Comparison of ENCODE assay signal across 9 cellular contexts in the genomic region with DNA sequence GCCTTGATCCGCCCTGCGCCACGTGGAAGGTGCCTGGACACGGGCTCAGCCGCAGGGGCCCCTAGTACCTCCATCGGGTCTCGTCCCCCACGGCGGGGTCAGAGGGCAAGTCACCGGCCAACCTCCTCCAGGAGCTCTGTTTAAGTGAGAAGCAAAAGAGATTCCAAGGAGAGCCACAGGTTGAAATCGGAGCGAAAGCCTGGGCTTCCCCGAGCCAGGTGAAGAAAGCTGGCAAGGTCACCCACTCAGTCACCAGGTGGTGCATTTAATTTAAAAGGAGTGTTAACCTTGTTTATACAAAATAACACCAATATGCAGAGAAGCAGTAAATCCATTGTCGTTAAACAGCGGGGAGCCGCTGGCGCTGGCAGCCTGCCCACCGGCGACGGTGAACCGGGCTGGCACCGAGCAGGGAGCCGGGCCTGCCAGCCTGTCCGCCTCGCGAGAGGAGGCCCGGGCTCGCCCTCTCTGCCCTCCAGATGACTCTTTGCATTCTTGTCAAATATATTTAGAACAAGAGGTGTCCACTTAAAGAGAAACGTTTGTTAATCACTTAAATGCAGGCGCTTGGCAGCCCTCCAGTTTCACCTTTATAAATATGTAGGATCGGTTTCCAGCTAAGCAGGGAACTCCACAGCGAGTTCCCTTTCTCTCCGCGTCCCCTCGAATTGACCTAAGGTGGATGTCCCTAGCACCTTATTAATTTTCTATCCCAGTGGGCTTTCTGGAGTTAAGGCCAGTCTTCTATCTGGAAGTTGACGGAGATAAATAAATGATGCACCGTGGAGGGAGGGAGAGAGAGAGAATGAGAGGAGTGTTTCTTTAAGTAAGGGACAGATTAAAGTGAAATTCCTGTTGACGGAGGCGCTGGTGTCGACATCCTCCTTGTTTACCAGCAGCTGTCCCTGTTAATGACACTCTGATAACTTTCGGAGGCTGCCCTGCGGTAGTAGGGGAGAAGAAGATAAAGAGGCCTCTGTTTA.
DNase-seq lines count a peak whose midpoint lies in the region; ATAC-seq and TF ChIP-seq lines count a peak whose summit lies in the region.
"Had no signal": no experiment of that assay in that cellular context is flagged by ENCODE, and none has a peak within 500 bp of the region (broad histone marks: within the 10 kb centered on the region; RNA-seq: fewer than 3 reads in every experiment).

No MANE protein-coding gene starts in this region.

- H2BK12ac ChIP-seq in H9 (ENCODE audit: insufficient read length, low read depth, low read length), result no peak overlapping the region

- H2BK15ac ChIP-seq in H9 (ENCODE audit: low read depth, low read length), result no peak overlapping the region

- no peaks in the 10 kb centered on the region for H3K36me3 ChIP-seq in uterus

- H2BK120ac ChIP-seq in H9 (ENCODE audit: low read depth, low read length, poor library complexity, severe bottlenecking), result no peak overlapping the region

- H4K20me1 ChIP-seq in H9 (ENCODE audit: control insufficient read depth, insufficient read depth, insufficient read length), result no peaks in the 10 kb centered on the region

- no peak for ATAC-seq in memory B cell (ENCODE audit: low read depth)
- no peak for ATAC-seq in GM19351 (IDR thresholded peaks at IDR 0.05; ENCODE audit: unreplicated experiment)
- no peak for ATAC-seq in GM18511 (IDR thresholded peaks at IDR 0.05; ENCODE audit: unreplicated experiment)

- no peak overlapping the region for H4K8ac ChIP-seq in H9 (replicated peaks; ENCODE audit: insufficient read length, low read depth, low read length)

- H3K14ac ChIP-seq in H9 (ENCODE audit: insufficient read depth, low read length), result no peak overlapping the region

- H3K27ac Mint-ChIP-seq in H9 (no peak overlapping the region), memory B cell (no peak overlapping the region)
- H3K27ac Mint-ChIP-seq: IgD-negative memory B cell had no signal

- peaks cover 96% of the 10 kb centered on the region for H3K27me3 Mint-ChIP-seq in H9 (ENCODE audit: low read depth)
- no peaks in the 10 kb centered on the region for H3K27me3 Mint-ChIP-seq in memory B cell

- DNase-seq in H9 (peak; percentile 52), NCI-H2196 treated with DMSO at 0.1 percent for 48 hours (lab: John Stamatoyannopoulos, UW; ENCODE audit: unreplicated experiment) (peak; percentile 76), dorsolateral prefrontal cortex (peak in 1 of 10 donors; percentile 7), memory B cell (ENCODE audit: low spot score in 2 of 2) (no peak), uterus (peak; percentile 34 to 40), 8988T (no peak)

- no peak overlapping the region for H3K27ac ChIP-seq in H9 (ENCODE audit: insufficient read length, low read depth, low read length)
- H3K27ac ChIP-seq in dorsolateral prefrontal cortex, result no peak overlapping the region
- H3K27ac ChIP-seq in uterus, result peak overlapping the region; percentile 10 to 62

- no peak overlapping the region for H2AFZ ChIP-seq in H9 (ENCODE audit: low read length)

- H3K18ac ChIP-seq in H9 (ENCODE audit: insufficient read length, low read depth, low read length), result no peak overlapping the region

- H3K79me2 ChIP-seq in H9 (ENCODE audit: insufficient read depth, low read length), result no peaks in the 10 kb centered on the region

- WGBS in H9 (ENCODE audit: extremely low coverage, insufficient read length, low lambda C conversion rate), result no CpG with 5 or more reads among the region's 42 CpGs

- H3K9me3 Mint-ChIP-seq in H9, result no peaks in the 10 kb centered on the region
- H3K9me3 Mint-ChIP-seq in memory B cell, result peaks cover 1% of the 10 kb centered on the region

- H3K27me3 ChIP-seq in H9 (ENCODE audit: insufficient read depth, low read length) (peaks cover 43% of the 10 kb centered on the region), dorsolateral prefrontal cortex (peaks cover 0 to 65% (median 34%) of the 10 kb centered on the region in 45 donors), uterus (no peaks in the 10 kb centered on the region)

- H2BK5ac ChIP-seq in H9 (ENCODE audit: insufficient read length, low read length), result no peak overlapping the region

- no peak overlapping the region for H2AK5ac ChIP-seq in H9 (ENCODE audit: insufficient read length, low read length)

- H4K91ac ChIP-seq in H9 (ENCODE audit: insufficient read length, low read depth, low read length), result no peak overlapping the region

- H2BK20ac ChIP-seq in H9 (ENCODE audit: low read depth, low read length, poor library complexity, severe bottlenecking), result no peak overlapping the region

- H3K4me3 Mint-ChIP-seq in H9 (peak overlapping the region; percentile 56 to 79), memory B cell (peak overlapping the region; percentile 14)

- H3K79me1 ChIP-seq in H9 (ENCODE audit: insufficient read depth, low read depth, low read length, poor library complexity, severe bottlenecking), result no peaks in the 10 kb centered on the region

- H3K9me3 ChIP-seq in H9 (ENCODE audit: control insufficient read depth, low read depth, low read length), result no peaks in the 10 kb centered on the region
- no peaks in the 10 kb centered on the region for H3K9me3 ChIP-seq in uterus

- peaks cover 12 to 22% of the 10 kb centered on the region in 2 experiments for H3K4me1 Mint-ChIP-seq in H9
- peaks cover 2% of the 10 kb centered on the region for H3K4me1 Mint-ChIP-seq in memory B cell

- H3K36me3 Mint-ChIP-seq in H9 (ENCODE audit: insufficient read depth in 1 of 3, low read depth in 3 of 3) (no peaks in the 10 kb centered on the region), memory B cell (no peaks in the 10 kb centered on the region)
- H3K36me3 Mint-ChIP-seq: IgD-negative memory B cell had no signal

- peaks cover 13% of the 10 kb centered on the region for H3K23me2 ChIP-seq in H9 (ENCODE audit: insufficient read length, low read depth, low read length, poor library complexity, severe bottlenecking)

- H3K4me1 ChIP-seq in H9 (ENCODE audit: insufficient read depth, low read length), result no peaks in the 10 kb centered on the region
- H3K4me1 ChIP-seq in uterus, result no peaks in the 10 kb centered on the region

- TF ChIP-seq CTCF in H9 (conservative IDR thresholded peaks at IDR 0.05) (no peak), dorsolateral prefrontal cortex (IDR thresholded peaks at IDR 0.05 in 54 of 56, conservative IDR thresholded peaks at IDR 0.05 in 2 of 56; ENCODE audit: low read depth in 1 of 56, partially characterized antibody in 56 of 56) (no peak), uterus (IDR thresholded peaks at IDR 0.05) (no peak)

- no peak overlapping the region for H3K56ac ChIP-seq in H9 (ENCODE audit: insufficient read length, low read depth, low read length)

- no peak for TF ChIP-seq POLR2A in uterus (IDR thresholded peaks at IDR 0.05)

- intact Hi-C loops in dorsolateral prefrontal cortex (cut with DNase I) (no loop called here), uterus (cut with DNase I; ENCODE audit: low total_unique reads) (no loop called here)

- no peak overlapping the region for H3T11ph ChIP-seq in H9 (ENCODE audit: low read length)

- H3K23ac ChIP-seq in H9 (ENCODE audit: insufficient read length, low read depth, low read length), result no peak overlapping the region

- no peak overlapping the region for H3K4ac ChIP-seq in H9 (ENCODE audit: low read depth, low read length)

- H3K9ac ChIP-seq in H9 (ENCODE audit: extremely low read depth, insufficient read length, low read length), result no peak overlapping the region

- peak overlapping the region; percentile 49 for H3K4me2 ChIP-seq in H9 (ENCODE audit: insufficient read depth, insufficient read length, low read length)

- H4K5ac ChIP-seq in H9 (ENCODE audit: insufficient read length, low read depth, low read length), result no peak overlapping the region

- H3K4me3 ChIP-seq in dorsolateral prefrontal cortex (peak overlapping the region in 58 of 59 donors; percentile 2 to 63 (median 36)), uterus (peak overlapping the region; percentile 7 to 24)

Comparison
In these comparisons a context has a peak if more than half of its experiments do, and no peak if none do; other contexts are left out.
1. DNase-seq: peak in H9 (single experiment), NCI-H2196 treated with DMSO at 0.1 percent for 48 hours (single experiment) and uterus (2 of 2); none in memory B cell (0 of 2) and 8988T (single experiment).
2. H3K27ac ChIP-seq: peak in uterus (2 of 2); none in H9 (single experiment) and dorsolateral prefrontal cortex (0 of 59).